Comparison of ENCODE assay signal across 25 cellular contexts in genomic region chrX:103124284-103124683, GRCh38. TPM values are rescaled to one million over a fixed set of nuclear protein-coding genes. Genes with fewer than 3 reads are reported as not detected.
"Had no signal": no experiment of that assay in that cellular context is flagged by ENCODE, and none has a peak within 500 bp of the region (broad histone marks: within the 10 kb centered on the region; RNA-seq: fewer than 3 reads in every experiment).

No MANE protein-coding gene starts in this region.

- H3K9ac ChIP-seq: KMS-11 had no signal

- H3K4me2 ChIP-seq: KMS-11 had no signal

- H3K4me1 ChIP-seq: SJCRH30 had no signal

- DNase-seq: IMR-90, Kasumi-1, MM.1S, NCI-H1092 treated with DMSO at 0.1 percent for 48 hours, NCI-H1436, NCI-H187, NCI-H2029, NCI-H2081 treated with DMSO at 0.1 percent for 48 hours, NCI-H2171, NCI-H226, NCI-H446, NCI-H510A, NCI-H524 treated with DMSO at 0.1 percent for 48 hours, NCI-H69, NCI-H774, PC-3, SHP77 treated with DMSO at 0.1 percent for 48 hours, SJCRH30, T-helper 1 cell had no signal

- FAIRE-seq: HepG2 had no signal

- H3K4me3 ChIP-seq: SJCRH30 had no signal

- ATAC-seq: HepG2, Panc1, PC-3, SK-N-SH treated with all-trans-retinoic acid at 6 μM for 48 hours had no signal

- H3K27ac ChIP-seq: KMS-11, RWPE1, SJCRH30 had no signal

- H3K9me3 ChIP-seq: SJCRH30 had no signal

- H3K27me3 ChIP-seq: SJCRH30 had no signal

- H3K36me3 ChIP-seq: SJCRH30 had no signal

RNA-seq across cellular contexts. Expression of gene NXF3, which starts 31.3 kb away (rescaled TPM):
- total RNA-seq: HepG2, HT-29, IMR-90, SJCRH30 had no signal
- polyA plus RNA-seq: IMR-90 had no signal
